ENCODE assay signal across 1 cellular context in genomic region chr21:44836666-44837471, GRCh38.
A peak's percentile ranks its signal among the peaks of the same experiment; 100 is the strongest.
TF ChIP-seq lines count a peak whose summit lies in the region.

No MANE protein-coding gene starts in this region.

TF ChIP-seq in K562, 482 proteins besides CTCF, POLR2A, EP300 and RAD21 (continued from another document and continues in another):
- TF ChIP-seq PTBP1 (IDR thresholded peaks at IDR 0.05; ENCODE audit: low read depth, low read length) (no peak), RBFOX2 (IDR thresholded peaks at IDR 0.05; ENCODE audit: low read depth, low read length) (0 out of 2 replicates have a peak, but pooled peaks have one; percentile 16), ZNF511 (CRISPR knock-in tag; IDR thresholded peaks at IDR 0.05) (no peak), GATAD2B (IDR thresholded peaks at IDR 0.05; ENCODE audit: borderline replicate concordance) (no peak), PHF8 (IDR thresholded peaks at IDR 0.05; ENCODE audit: borderline replicate concordance, low read length) (peak; percentile 18; the same call in 1 of the 2 replicates), CUX1 (CRISPR knock-in tag; IDR thresholded peaks at IDR 0.05) (no peak), HDAC2 (IDR thresholded peaks at IDR 0.05) (peak; percentile 42; the same call in 1 of the 2 replicates), HMBOX1 (IDR thresholded peaks at IDR 0.05) (0 out of 2 replicates have a peak, but pooled peaks have one; percentile 10), CTBP1 (IDR thresholded peaks at IDR 0.05; ENCODE audit: borderline replicate concordance) (peak; percentile 86), GABPA (tag; conservative IDR thresholded peaks at IDR 0.05; ENCODE audit: low read depth) (no peak), ZSCAN32 (CRISPR knock-in tag; IDR thresholded peaks at IDR 0.05) (no peak), PHF20 (IDR thresholded peaks at IDR 0.05; ENCODE audit: partially characterized antibody) (no peak), ZNF431 (CRISPR knock-in tag; IDR thresholded peaks at IDR 0.05) (no peak), ZNF436 (CRISPR knock-in tag; IDR thresholded peaks at IDR 0.05) (no peak), MAX (CRISPR knock-in tag; IDR thresholded peaks at IDR 0.05) (peak; percentile 81), CAMTA2 (CRISPR knock-in tag; conservative IDR thresholded peaks at IDR 0.05) (no peak), ZNF512 (tag; IDR thresholded peaks at IDR 0.05) (no peak), JUN (IDR thresholded peaks at IDR 0.05; ENCODE audit: borderline replicate concordance, low read depth, low read length) (peak; percentile 44; the same call in 1 of the 2 replicates), JUN (CRISPR knock-in tag; IDR thresholded peaks at IDR 0.05; ENCODE audit: borderline replicate concordance) (no peak), CHD1 (IDR thresholded peaks at IDR 0.05; ENCODE audit: low read length) (no peak), RCOR1 (IDR thresholded peaks at IDR 0.05; ENCODE audit: borderline replicate concordance in 1 of 2, low read depth in 2 of 2, low read length in 2 of 2) (peak in 1 of 2 experiments; percentile 83; a peak in 2 of 4 replicates), ZNF277 (CRISPR knock-in tag; IDR thresholded peaks at IDR 0.05; ENCODE audit: borderline replicate concordance) (no peak), SMAD4 (CRISPR knock-in tag; conservative IDR thresholded peaks at IDR 0.05) (peak; percentile 91), EHMT2 (IDR thresholded peaks at IDR 0.05) (no peak), MBD2 (IDR thresholded peaks at IDR 0.05; ENCODE audit: borderline replicate concordance, low read depth) (no peak), ZFP30 (CRISPR knock-in tag; IDR thresholded peaks at IDR 0.05; ENCODE audit: borderline replicate concordance) (no peak), GABPB2 (CRISPR knock-in tag; conservative IDR thresholded peaks at IDR 0.05) (no peak), GTF2B (IDR thresholded peaks at IDR 0.05; ENCODE audit: extremely low read depth, insufficient read length) (no peak), NRF1 (conservative IDR thresholded peaks at IDR 0.05 in 1 of 2, IDR thresholded peaks at IDR 0.05 in 1 of 2) (peak in 1 of 2 experiments; percentile 35; a peak in 1 of 4 replicates), ETV1 (tag; conservative IDR thresholded peaks at IDR 0.05; ENCODE audit: low read depth) (peak; percentile 52; the same call in 1 of the 2 replicates), DIDO1 (tag; IDR thresholded peaks at IDR 0.05; ENCODE audit: low read depth) (no peak), ZNF584 (CRISPR knock-in tag; IDR thresholded peaks at IDR 0.05; ENCODE audit: low read depth) (no peak), ZNF384 (IDR thresholded peaks at IDR 0.05; ENCODE audit: low read depth, low read length) (no peak), CREM (IDR thresholded peaks at IDR 0.05; ENCODE audit: low read depth) (peak; percentile 30)
- TF ChIP-seq, protein P1, sequence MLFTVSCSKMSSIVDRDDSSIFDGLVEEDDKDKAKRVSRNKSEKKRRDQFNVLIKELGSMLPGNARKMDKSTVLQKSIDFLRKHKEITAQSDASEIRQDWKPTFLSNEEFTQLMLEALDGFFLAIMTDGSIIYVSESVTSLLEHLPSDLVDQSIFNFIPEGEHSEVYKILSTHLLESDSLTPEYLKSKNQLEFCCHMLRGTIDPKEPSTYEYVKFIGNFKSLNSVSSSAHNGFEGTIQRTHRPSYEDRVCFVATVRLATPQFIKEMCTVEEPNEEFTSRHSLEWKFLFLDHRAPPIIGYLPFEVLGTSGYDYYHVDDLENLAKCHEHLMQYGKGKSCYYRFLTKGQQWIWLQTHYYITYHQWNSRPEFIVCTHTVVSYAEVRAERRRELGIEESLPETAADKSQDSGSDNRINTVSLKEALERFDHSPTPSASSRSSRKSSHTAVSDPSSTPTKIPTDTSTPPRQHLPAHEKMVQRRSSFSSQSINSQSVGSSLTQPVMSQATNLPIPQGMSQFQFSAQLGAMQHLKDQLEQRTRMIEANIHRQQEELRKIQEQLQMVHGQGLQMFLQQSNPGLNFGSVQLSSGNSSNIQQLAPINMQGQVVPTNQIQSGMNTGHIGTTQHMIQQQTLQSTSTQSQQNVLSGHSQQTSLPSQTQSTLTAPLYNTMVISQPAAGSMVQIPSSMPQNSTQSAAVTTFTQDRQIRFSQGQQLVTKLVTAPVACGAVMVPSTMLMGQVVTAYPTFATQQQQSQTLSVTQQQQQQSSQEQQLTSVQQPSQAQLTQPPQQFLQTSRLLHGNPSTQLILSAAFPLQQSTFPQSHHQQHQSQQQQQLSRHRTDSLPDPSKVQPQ (CRISPR knock-in tag; IDR thresholded peaks at IDR 0.05; ENCODE audit: borderline replicate concordance): no peak
- TF ChIP-seq, protein P2, sequence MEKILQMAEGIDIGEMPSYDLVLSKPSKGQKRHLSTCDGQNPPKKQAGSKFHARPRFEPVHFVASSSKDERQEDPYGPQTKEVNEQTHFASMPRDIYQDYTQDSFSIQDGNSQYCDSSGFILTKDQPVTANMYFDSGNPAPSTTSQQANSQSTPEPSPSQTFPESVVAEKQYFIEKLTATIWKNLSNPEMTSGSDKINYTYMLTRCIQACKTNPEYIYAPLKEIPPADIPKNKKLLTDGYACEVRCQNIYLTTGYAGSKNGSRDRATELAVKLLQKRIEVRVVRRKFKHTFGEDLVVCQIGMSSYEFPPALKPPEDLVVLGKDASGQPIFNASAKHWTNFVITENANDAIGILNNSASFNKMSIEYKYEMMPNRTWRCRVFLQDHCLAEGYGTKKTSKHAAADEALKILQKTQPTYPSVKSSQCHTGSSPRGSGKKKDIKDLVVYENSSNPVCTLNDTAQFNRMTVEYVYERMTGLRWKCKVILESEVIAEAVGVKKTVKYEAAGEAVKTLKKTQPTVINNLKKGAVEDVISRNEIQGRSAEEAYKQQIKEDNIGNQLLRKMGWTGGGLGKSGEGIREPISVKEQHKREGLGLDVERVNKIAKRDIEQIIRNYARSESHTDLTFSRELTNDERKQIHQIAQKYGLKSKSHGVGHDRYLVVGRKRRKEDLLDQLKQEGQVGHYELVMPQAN (IDR thresholded peaks at IDR 0.05; ENCODE audit: borderline replicate concordance): no peak
- TF ChIP-seq, protein P3, sequence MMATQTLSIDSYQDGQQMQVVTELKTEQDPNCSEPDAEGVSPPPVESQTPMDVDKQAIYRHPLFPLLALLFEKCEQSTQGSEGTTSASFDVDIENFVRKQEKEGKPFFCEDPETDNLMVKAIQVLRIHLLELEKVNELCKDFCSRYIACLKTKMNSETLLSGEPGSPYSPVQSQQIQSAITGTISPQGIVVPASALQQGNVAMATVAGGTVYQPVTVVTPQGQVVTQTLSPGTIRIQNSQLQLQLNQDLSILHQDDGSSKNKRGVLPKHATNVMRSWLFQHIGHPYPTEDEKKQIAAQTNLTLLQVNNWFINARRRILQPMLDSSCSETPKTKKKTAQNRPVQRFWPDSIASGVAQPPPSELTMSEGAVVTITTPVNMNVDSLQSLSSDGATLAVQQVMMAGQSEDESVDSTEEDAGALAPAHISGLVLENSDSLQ (IDR thresholded peaks at IDR 0.05): peak; percentile 43; the same call in 1 of the 2 replicates
- TF ChIP-seq, protein P4, sequence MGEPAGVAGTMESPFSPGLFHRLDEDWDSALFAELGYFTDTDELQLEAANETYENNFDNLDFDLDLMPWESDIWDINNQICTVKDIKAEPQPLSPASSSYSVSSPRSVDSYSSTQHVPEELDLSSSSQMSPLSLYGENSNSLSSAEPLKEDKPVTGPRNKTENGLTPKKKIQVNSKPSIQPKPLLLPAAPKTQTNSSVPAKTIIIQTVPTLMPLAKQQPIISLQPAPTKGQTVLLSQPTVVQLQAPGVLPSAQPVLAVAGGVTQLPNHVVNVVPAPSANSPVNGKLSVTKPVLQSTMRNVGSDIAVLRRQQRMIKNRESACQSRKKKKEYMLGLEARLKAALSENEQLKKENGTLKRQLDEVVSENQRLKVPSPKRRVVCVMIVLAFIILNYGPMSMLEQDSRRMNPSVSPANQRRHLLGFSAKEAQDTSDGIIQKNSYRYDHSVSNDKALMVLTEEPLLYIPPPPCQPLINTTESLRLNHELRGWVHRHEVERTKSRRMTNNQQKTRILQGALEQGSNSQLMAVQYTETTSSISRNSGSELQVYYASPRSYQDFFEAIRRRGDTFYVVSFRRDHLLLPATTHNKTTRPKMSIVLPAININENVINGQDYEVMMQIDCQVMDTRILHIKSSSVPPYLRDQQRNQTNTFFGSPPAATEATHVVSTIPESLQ (CRISPR knock-in tag; IDR thresholded peaks at IDR 0.05): no peak
- TF ChIP-seq, protein P5, sequence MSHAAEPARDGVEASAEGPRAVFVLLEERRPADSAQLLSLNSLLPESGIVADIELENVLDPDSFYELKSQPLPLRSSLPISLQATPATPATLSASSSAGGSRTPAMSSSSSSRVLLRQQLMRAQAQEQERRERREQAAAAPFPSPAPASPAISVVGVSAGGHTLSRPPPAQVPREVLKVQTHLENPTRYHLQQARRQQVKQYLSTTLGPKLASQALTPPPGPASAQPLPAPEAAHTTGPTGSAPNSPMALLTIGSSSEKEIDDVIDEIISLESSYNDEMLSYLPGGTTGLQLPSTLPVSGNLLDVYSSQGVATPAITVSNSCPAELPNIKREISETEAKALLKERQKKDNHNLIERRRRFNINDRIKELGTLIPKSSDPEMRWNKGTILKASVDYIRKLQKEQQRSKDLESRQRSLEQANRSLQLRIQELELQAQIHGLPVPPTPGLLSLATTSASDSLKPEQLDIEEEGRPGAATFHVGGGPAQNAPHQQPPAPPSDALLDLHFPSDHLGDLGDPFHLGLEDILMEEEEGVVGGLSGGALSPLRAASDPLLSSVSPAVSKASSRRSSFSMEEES (CRISPR knock-in tag; IDR thresholded peaks at IDR 0.05): peak; percentile 39; the same call in 1 of the 2 replicates
